In genomic region chr10:50538473-50539398, GRCh38 we compare ENCODE assay signal across 1 cellular context.
A peak's percentile ranks its signal among the peaks of the same experiment; 100 is the strongest.
TF ChIP-seq lines count a peak whose summit lies in the region.

No MANE protein-coding gene starts in this region.

TF ChIP-seq in HepG2, 621 proteins besides CTCF, POLR2A, EP300 and RAD21 (continued from another document and continues in another):
- TF ChIP-seq RXRB (CRISPR knock-in tag; IDR thresholded peaks at IDR 0.05; ENCODE audit: borderline replicate concordance): peak; percentile 92
- TF ChIP-seq ZUFSP (CRISPR knock-in tag; IDR thresholded peaks at IDR 0.05; ENCODE audit: borderline replicate concordance): no peak
- 0 out of 2 replicates have a peak, but pooled peaks have one; percentile 21 for TF ChIP-seq ZNF205 (CRISPR knock-in tag; IDR thresholded peaks at IDR 0.05)
- TF ChIP-seq ZBTB37 (CRISPR knock-in tag; IDR thresholded peaks at IDR 0.05): 0 out of 2 replicates have a peak, but pooled peaks have one; percentile 39
- peak; percentile 39; the same call in 1 of the 2 replicates for TF ChIP-seq NCOR1 (IDR thresholded peaks at IDR 0.05; ENCODE audit: borderline replicate concordance, low read length)
- TF ChIP-seq NR2F2 (IDR thresholded peaks at IDR 0.05; ENCODE audit: borderline replicate concordance, low read depth): peak; percentile 67
- TF ChIP-seq EEA1 (CRISPR knock-in tag; IDR thresholded peaks at IDR 0.05; ENCODE audit: borderline replicate concordance): no peak
- TF ChIP-seq FOXA1 (IDR thresholded peaks at IDR 0.05): no peak
- peak; percentile 68; the same call in 1 of the 2 replicates for TF ChIP-seq FOXA1 (CRISPR knock-in tag; IDR thresholded peaks at IDR 0.05)
- TF ChIP-seq HNF4A (CRISPR knock-in tag; IDR thresholded peaks at IDR 0.05): peak; percentile 33; the same call in 1 of the 2 replicates
- TF ChIP-seq XBP1 (CRISPR knock-in tag; IDR thresholded peaks at IDR 0.05): no peak
- TF ChIP-seq ZBED4 (CRISPR knock-in tag; IDR thresholded peaks at IDR 0.05; ENCODE audit: borderline replicate concordance): no peak
- 0 out of 2 replicates have a peak, but pooled peaks have one; percentile 33 for TF ChIP-seq E2F1 (CRISPR knock-in tag; IDR thresholded peaks at IDR 0.05)
- TF ChIP-seq HDAC1 (CRISPR knock-in tag; IDR thresholded peaks at IDR 0.05): 0 out of 2 replicates have a peak, but pooled peaks have one; percentile 53
- no peak for TF ChIP-seq TRAFD1 (CRISPR knock-in tag; IDR thresholded peaks at IDR 0.05; ENCODE audit: borderline replicate concordance)
- peak; percentile 42; the same call in 1 of the 2 replicates for TF ChIP-seq KDM2A (CRISPR knock-in tag; IDR thresholded peaks at IDR 0.05; ENCODE audit: borderline replicate concordance, low read depth)
- no peak for TF ChIP-seq DMTF1 (CRISPR knock-in tag; IDR thresholded peaks at IDR 0.05)
- peak; percentile 29; the same call in 1 of the 2 replicates for TF ChIP-seq MIER2 (CRISPR knock-in tag; IDR thresholded peaks at IDR 0.05)
- TF ChIP-seq ZSCAN29 (CRISPR knock-in tag; conservative IDR thresholded peaks at IDR 0.05): 0 out of 2 replicates have a peak, but pooled peaks have one; percentile 41
- TF ChIP-seq FOXA3 (CRISPR knock-in tag; IDR thresholded peaks at IDR 0.05): peak; percentile 87
- TF ChIP-seq TMF1 (CRISPR knock-in tag; IDR thresholded peaks at IDR 0.05; ENCODE audit: low read depth): no peak
- peak; percentile 63 for TF ChIP-seq ZNF687 (CRISPR knock-in tag; IDR thresholded peaks at IDR 0.05)
- peak; percentile 81 for TF ChIP-seq HDAC2 (CRISPR knock-in tag; IDR thresholded peaks at IDR 0.05)
- TF ChIP-seq ATF2 (CRISPR knock-in tag; IDR thresholded peaks at IDR 0.05): 0 out of 2 replicates have a peak, but pooled peaks have one; percentile 28
- peak; percentile 20; the same call in 1 of the 2 replicates for TF ChIP-seq MIER3 (CRISPR knock-in tag; IDR thresholded peaks at IDR 0.05; ENCODE audit: borderline replicate concordance)
- TF ChIP-seq ZNF607 (CRISPR knock-in tag; IDR thresholded peaks at IDR 0.05; ENCODE audit: borderline replicate concordance): no peak
- TF ChIP-seq ZFP36 (IDR thresholded peaks at IDR 0.05; ENCODE audit: borderline replicate concordance, low read depth, low read length, partially characterized antibody): no peak
- TF ChIP-seq ZNF891 (CRISPR knock-in tag; IDR thresholded peaks at IDR 0.05): no peak
- peak; percentile 49; the same call in 1 of the 2 replicates for TF ChIP-seq HOXA3 (CRISPR knock-in tag; IDR thresholded peaks at IDR 0.05)
- no peak for TF ChIP-seq TAF15 (IDR thresholded peaks at IDR 0.05; ENCODE audit: low read depth, low read length, poor library complexity, severe bottlenecking)
- no peak for TF ChIP-seq ZNF468 (CRISPR knock-in tag; IDR thresholded peaks at IDR 0.05)
- no peak for TF ChIP-seq YEATS4 (CRISPR knock-in tag; IDR thresholded peaks at IDR 0.05; ENCODE audit: borderline replicate concordance)
- peak; percentile 55; the same call in 1 of the 2 replicates for TF ChIP-seq ESRRA (CRISPR knock-in tag; IDR thresholded peaks at IDR 0.05; ENCODE audit: low read depth)
- peak; percentile 59; the same call in 1 of the 2 replicates for TF ChIP-seq ARID3A (IDR thresholded peaks at IDR 0.05; ENCODE audit: low read depth, low read length)
- TF ChIP-seq MTF2 (CRISPR knock-in tag; IDR thresholded peaks at IDR 0.05; ENCODE audit: borderline replicate concordance): no peak
- TF ChIP-seq IKZF5 (CRISPR knock-in tag; IDR thresholded peaks at IDR 0.05): peak; percentile 46; the same call in 1 of the 2 replicates
